Comparison of ENCODE assay signal across 19 cellular contexts in the genomic region with DNA sequence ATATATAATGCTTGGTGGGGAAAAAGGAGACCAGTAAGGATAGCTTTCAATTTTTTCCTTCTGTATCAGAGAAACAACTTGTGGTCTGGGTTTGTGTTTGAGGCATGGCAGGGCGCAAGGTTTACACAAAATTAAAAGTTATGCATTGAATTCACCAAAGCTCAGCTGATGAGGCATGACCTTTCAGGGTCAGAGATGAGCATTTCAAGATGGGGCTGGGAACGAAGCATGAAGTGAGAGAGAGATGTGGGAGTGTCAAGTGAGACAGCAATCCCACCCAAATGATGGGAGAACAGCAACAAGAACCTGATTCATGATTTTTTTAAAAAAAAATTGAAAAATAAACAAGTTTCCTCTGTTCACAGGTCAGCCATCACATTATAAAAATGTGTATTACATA. TPM values are rescaled to one million over a fixed set of nuclear protein-coding genes. Genes with fewer than 3 reads are reported as not detected.
DNase-seq lines count a peak whose midpoint lies in the region; ATAC-seq and TF ChIP-seq lines count a peak whose summit lies in the region.
"Had no signal": no experiment of that assay in that cellular context is flagged by ENCODE, and none has a peak within 500 bp of the region (broad histone marks: within the 10 kb centered on the region; RNA-seq: fewer than 3 reads in every experiment).

No MANE protein-coding gene starts in this region.

- H3K9ac ChIP-seq in KMS-11: peak overlapping the region; percentile 9; the same call in 1 of the 2 replicates

- H3K27ac Mint-ChIP-seq in activated T-helper 17 cell treated with anti-CD3 and anti-CD28 coated beads, Interleukin-2, amount 50 U/mL, for 72 hours: peak overlapping the region; percentile 86
- H3K27ac Mint-ChIP-seq: HFFc6 had no signal

- no peaks in the 10 kb centered on the region for H3K9me3 Mint-ChIP-seq in activated T-helper 17 cell treated with anti-CD3 and anti-CD28 coated beads, Interleukin-2, amount 50 U/mL, for 72 hours
- H3K9me3 Mint-ChIP-seq: HFFc6 had no signal

- H3K36me3 Mint-ChIP-seq in activated T-helper 17 cell treated with anti-CD3 and anti-CD28 coated beads, Interleukin-2, amount 50 U/mL, for 72 hours (ENCODE audit: low read depth): peaks cover 17% of the 10 kb centered on the region

- DNase-seq in activated T-cell treated with anti-CD3 and anti-CD28 coated beads, Interleukin-2, amount 50 U/mL, for 1 hour: peak; percentile 10
- no peak for DNase-seq in activated T-cell treated with anti-CD3 and anti-CD28 coated beads for 4 hours
- no peak for DNase-seq in stimulated activated naive CD8-positive, alpha-beta T cell treated with anti-CD3 and anti-CD28 coated beads, Interleukin-15, Interleukin-2, amounts not matched to agents 100 U/mL and 50 U/mL, for 24 hours
- DNase-seq in NCI-H1436 (lab: John Stamatoyannopoulos, UW): no peak
- DNase-seq in OCI-LY7 (ENCODE audit: low spot score): no peak
- DNase-seq: effector CD4-positive, alpha-beta T cell; heart left ventricle; HFFc6; mesendoderm; NCI-H2081 treated with DMSO at 0.1 percent for 48 hours; NCI-H82; stimulated activated CD4-positive, alpha-beta T cell treated with anti-CD3 and anti-CD28 coated beads, Interleukin-2, amount 100 ng/mL, for 24 hours; trophoblast cell had no signal

- H3K79me2 ChIP-seq in KMS-11 (ENCODE audit: insufficient read depth, low read depth): no peaks in the 10 kb centered on the region; the same call in 1 of the 2 replicates
- no peaks in the 10 kb centered on the region for H3K79me2 ChIP-seq in OCI-LY7 (ENCODE audit: insufficient read depth, low read depth, low read length)

- H3K27me3 ChIP-seq in KMS-11 (ENCODE audit: insufficient read depth, low read depth): no peaks in the 10 kb centered on the region
- H3K27me3 ChIP-seq: cardiac muscle cell, right atrium auricular region had no signal

- POLR2A ChIA-PET in OCI-LY7 (lab: Charles Lee): interaction anchor here (0.7 kb wide), 1 partner anchor 282 kb away, joined by 6 read pairs; no protein-coding TSS in a partner anchor

- H3K27me3 Mint-ChIP-seq in activated T-helper 17 cell treated with anti-CD3 and anti-CD28 coated beads, Interleukin-2, amount 50 U/mL, for 72 hours: no peaks in the 10 kb centered on the region

- H3K4me2 ChIP-seq in KMS-11 (peak overlapping the region; percentile 80), OCI-LY7 (ENCODE audit: low read length) (no peak overlapping the region)

- H4K20me1 ChIP-seq in KMS-11 (ENCODE audit: insufficient read depth): no peaks in the 10 kb centered on the region
- no peaks in the 10 kb centered on the region for H4K20me1 ChIP-seq in OCI-LY7 (ENCODE audit: insufficient read depth, low read length)

- peaks cover 99% of the 10 kb centered on the region for H3K4me1 ChIP-seq in KMS-11 (ENCODE audit: low read depth, poor library complexity, severe bottlenecking)
- no peaks in the 10 kb centered on the region for H3K4me1 ChIP-seq in OCI-LY7 (ENCODE audit: insufficient read depth, low read length, poor library complexity, severe bottlenecking)
- H3K4me1 ChIP-seq: right atrium auricular region had no signal

- no peaks in the 10 kb centered on the region for H3K36me3 ChIP-seq in KMS-11 (ENCODE audit: insufficient read depth)
- no peaks in the 10 kb centered on the region for H3K36me3 ChIP-seq in OCI-LY7 (ENCODE audit: insufficient read depth, low read length)
- H3K36me3 ChIP-seq: cardiac muscle cell, heart left ventricle, neutrophil, right atrium auricular region had no signal

- CTCF ChIA-PET in OCI-LY7 (lab: Charles Lee; ENCODE audit: unreplicated experiment): no interaction called here

- intact Hi-C loops in OCI-LY7 (cut with micrococcal nuclease; ENCODE audit: unreplicated experiment): loop anchor here (5.0 kb wide), 1 partner anchor 73 kb away; no protein-coding TSS in a partner anchor

- H3K9me2 ChIP-seq in OCI-LY7 (ENCODE audit: insufficient read depth, low read length): no peaks in the 10 kb centered on the region

- ATAC-seq in activated T-helper 17 cell treated with anti-CD3 and anti-CD28 coated beads, Interleukin-2, amount 50 U/mL, for 72 hours (replicated peaks): no peak
- ATAC-seq in stimulated activated naive CD8-positive, alpha-beta T cell treated with anti-CD3 and anti-CD28 coated beads, Interleukin-15, Interleukin-2, amounts not matched to agents 100 U/mL and 50 U/mL, for 24 hours: peak; percentile 8
- ATAC-seq in SK-N-SH treated with all-trans-retinoic acid at 6 μM for 48 hours: no peak
- ATAC-seq: heart left ventricle had no signal

- peak overlapping the region; percentile 21; the same call in 1 of the 2 replicates for H2AFZ ChIP-seq in KMS-11 (ENCODE audit: low read depth)
- no peak overlapping the region for H2AFZ ChIP-seq in OCI-LY7 (ENCODE audit: low read length)

- H3K9me3 ChIP-seq in OCI-LY7 (ENCODE audit: low read length): no peaks in the 10 kb centered on the region
- H3K9me3 ChIP-seq: heart left ventricle, neutrophil, right atrium auricular region had no signal

- H3K4me3 ChIP-seq in KMS-11 (IDR thresholded peaks at IDR 0.05; ENCODE audit: insufficient read depth, low read depth, low read length) (peak overlapping the region; percentile 26), OCI-LY7 (ENCODE audit: low read depth, low read length, poor library complexity, severe bottlenecking) (no peak overlapping the region)
- H3K4me3 ChIP-seq: cardiac muscle cell, heart left ventricle, right atrium auricular region had no signal

- peaks cover 40% of the 10 kb centered on the region for H3K4me1 Mint-ChIP-seq in activated T-helper 17 cell treated with anti-CD3 and anti-CD28 coated beads, Interleukin-2, amount 50 U/mL, for 72 hours

- peak overlapping the region; percentile 66 for H3K4me3 Mint-ChIP-seq in activated T-helper 17 cell treated with anti-CD3 and anti-CD28 coated beads, Interleukin-2, amount 50 U/mL, for 72 hours
- H3K4me3 Mint-ChIP-seq: HFFc6 had no signal

- H3K27ac ChIP-seq in KMS-11: peak overlapping the region; percentile 99
- H3K27ac ChIP-seq in OCI-LY7 (ENCODE audit: low read depth, low read length, poor library complexity, severe bottlenecking): no peak overlapping the region
- H3K27ac ChIP-seq: cardiac muscle cell, heart left ventricle, neutrophil, right atrium auricular region had no signal

- TF ChIP-seq CTCF in KMS-11 (conservative IDR thresholded peaks at IDR 0.05; ENCODE audit: low read depth, low read length) (no peak), OCI-LY7 (conservative IDR thresholded peaks at IDR 0.05; ENCODE audit: low read length) (no peak)

- no TSS peak for BruUV-seq in OCI-LY7 (replicated peaks; lab: Mats Ljungman, UMichigan)

TF ChIP-seq in SK-N-SH treated with all-trans-retinoic acid at 6 μM for 48 hours, 23 proteins besides CTCF, POLR2A, EP300 and RAD21 (continues in another document):
- no peak for TF ChIP-seq ZNF70 (CRISPR knock-in tag; IDR thresholded peaks at IDR 0.05)
- TF ChIP-seq, protein P1, sequence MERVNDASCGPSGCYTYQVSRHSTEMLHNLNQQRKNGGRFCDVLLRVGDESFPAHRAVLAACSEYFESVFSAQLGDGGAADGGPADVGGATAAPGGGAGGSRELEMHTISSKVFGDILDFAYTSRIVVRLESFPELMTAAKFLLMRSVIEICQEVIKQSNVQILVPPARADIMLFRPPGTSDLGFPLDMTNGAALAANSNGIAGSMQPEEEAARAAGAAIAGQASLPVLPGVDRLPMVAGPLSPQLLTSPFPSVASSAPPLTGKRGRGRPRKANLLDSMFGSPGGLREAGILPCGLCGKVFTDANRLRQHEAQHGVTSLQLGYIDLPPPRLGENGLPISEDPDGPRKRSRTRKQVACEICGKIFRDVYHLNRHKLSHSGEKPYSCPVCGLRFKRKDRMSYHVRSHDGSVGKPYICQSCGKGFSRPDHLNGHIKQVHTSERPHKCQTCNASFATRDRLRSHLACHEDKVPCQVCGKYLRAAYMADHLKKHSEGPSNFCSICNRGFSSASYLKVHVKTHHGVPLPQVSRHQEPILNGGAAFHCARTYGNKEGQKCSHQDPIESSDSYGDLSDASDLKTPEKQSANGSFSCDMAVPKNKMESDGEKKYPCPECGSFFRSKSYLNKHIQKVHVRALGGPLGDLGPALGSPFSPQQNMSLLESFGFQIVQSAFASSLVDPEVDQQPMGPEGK (CRISPR knock-in tag; IDR thresholded peaks at IDR 0.05; ENCODE audit: borderline replicate concordance): no peak
- TF ChIP-seq ZNF8 (CRISPR knock-in tag; IDR thresholded peaks at IDR 0.05): no peak
- no peak for TF ChIP-seq ZFP30 (CRISPR knock-in tag; IDR thresholded peaks at IDR 0.05)
- TF ChIP-seq OSR1 (CRISPR knock-in tag; IDR thresholded peaks at IDR 0.05): no peak
- no peak for TF ChIP-seq BACH2 (CRISPR knock-in tag; IDR thresholded peaks at IDR 0.05; ENCODE audit: borderline replicate concordance)
- TF ChIP-seq ARNTL (CRISPR knock-in tag; IDR thresholded peaks at IDR 0.05; ENCODE audit: borderline replicate concordance, low read depth): no peak
- no peak for TF ChIP-seq RARB (CRISPR knock-in tag; IDR thresholded peaks at IDR 0.05)
- TF ChIP-seq ZFP3 (CRISPR knock-in tag; IDR thresholded peaks at IDR 0.05): no peak
- TF ChIP-seq PPARA (CRISPR knock-in tag; IDR thresholded peaks at IDR 0.05; ENCODE audit: borderline replicate concordance): no peak
- TF ChIP-seq TOX (CRISPR knock-in tag; IDR thresholded peaks at IDR 0.05; ENCODE audit: borderline replicate concordance): no peak

RNA-seq across cellular contexts. Expression of a gene that starts 4.9 kb away (rescaled TPM):
- 10 to 100 TPM; 11.1 to 19.9 TPM for total RNA-seq in activated T-helper 17 cell treated with anti-CD3 and anti-CD28 coated beads, Interleukin-2, amount 50 U/mL, for 72 hours
- total RNA-seq in OCI-LY7 (2014; rRNA removed; shearing (Covaris generic)): 0.22 TPM in 1 of 2 replicates, not detected in the other
- not detected in 2 replicates for total RNA-seq in OCI-LY7 (2022)
- total RNA-seq: cardiac muscle cell, HFFc6, right atrium auricular region had no signal

RNA-seq across cellular contexts. Expression of a gene that starts 55.4 kb away (rescaled TPM):
- total RNA-seq in activated T-helper 17 cell treated with anti-CD3 and anti-CD28 coated beads, Interleukin-2, amount 50 U/mL, for 72 hours: 10 to 100 TPM; 28.7 to 45.0 TPM
- not detected in 2 replicates for total RNA-seq in OCI-LY7 (2014; rRNA removed; shearing (Covaris generic))
- not detected in 2 replicates for total RNA-seq in OCI-LY7 (2022)

Comparison
In these comparisons a context has a peak if more than half of its experiments do, and no peak if none do; other contexts are left out.
1. RNA of a gene that starts 4.9 kb away (total RNA-seq): 11.1 to 19.9 TPM in activated T-helper 17 cell treated with anti-CD3 and anti-CD28 coated beads, Interleukin-2, amount 50 U/mL, for 72 hours; 0.22 TPM in OCI-LY7; every median in the first group is over 4 times any median in the second.
2. RNA of a gene that starts 55.4 kb away (total RNA-seq): 28.7 to 45.0 TPM in activated T-helper 17 cell treated with anti-CD3 and anti-CD28 coated beads, Interleukin-2, amount 50 U/mL, for 72 hours; not detected in OCI-LY7; every median in the first group is over 10 times any median in the second.